ENCODE assay signal across 21 cellular contexts in genomic region chr17:51507444-51507843, GRCh38.
A peak's percentile ranks its signal among the peaks of the same experiment; 100 is the strongest.
DNase-seq lines count a peak whose midpoint lies in the region; ATAC-seq and TF ChIP-seq lines count a peak whose summit lies in the region.
"Had no signal": no experiment of that assay in that cellular context is flagged by ENCODE, and none has a peak within 500 bp of the region (broad histone marks: within the 10 kb centered on the region; RNA-seq: fewer than 3 reads in every experiment).

No MANE protein-coding gene starts in this region.

- H3K36me3 ChIP-seq in WERI-Rb-1 (no peaks in the 10 kb centered on the region), left ventricle myocardium inferior (no peaks in the 10 kb centered on the region)
- H3K36me3 ChIP-seq: SJCRH30 had no signal

- H3K27me3 ChIP-seq in WERI-Rb-1 (ENCODE audit: insufficient read depth, low read depth, severe bottlenecking) (no peaks in the 10 kb centered on the region), left ventricle myocardium inferior (ENCODE audit: low read depth) (peaks cover 46% of the 10 kb centered on the region)
- H3K27me3 ChIP-seq: SJCRH30 had no signal

- peak overlapping the region; percentile 51 for H3K27ac ChIP-seq in WERI-Rb-1
- H3K27ac ChIP-seq in left ventricle myocardium inferior (replicated peaks), result no peak overlapping the region
- H3K27ac ChIP-seq: KMS-11, SJCRH30 had no signal

- H3K4me1 ChIP-seq in left ventricle myocardium inferior, result no peaks in the 10 kb centered on the region
- H3K4me1 ChIP-seq: SJCRH30 had no signal

- TF ChIP-seq CTCF in WERI-Rb-1 (IDR thresholded peaks at IDR 0.05; ENCODE audit: low read depth, low read length) (no peak), left ventricle myocardium inferior (IDR thresholded peaks at IDR 0.05; ENCODE audit: borderline replicate concordance) (no peak)

- DNase-seq in NCI-H1694 (lab: John Stamatoyannopoulos, UW), result peak; percentile 7
- peak; percentile 68 to 86 for DNase-seq in NCI-H524 (lab: John Stamatoyannopoulos, UW)
- DNase-seq in WERI-Rb-1, result peak; percentile 63
- DNase-seq in pons (ENCODE audit: low spot score), result peak; percentile 62
- no peak for DNase-seq in left ventricle myocardium inferior
- DNase-seq in activated naive CD8-positive, alpha-beta T cell treated with anti-CD3 and anti-CD28 coated beads, Interleukin-2, amount 50 U/mL, for 24 hours, result no peak
- no peak for DNase-seq in activated naive CD4-positive, alpha-beta T cell treated with Interleukin-2 at 50 U/mL for 16 hours
- DNase-seq: Calu3; CD4-positive, alpha-beta T cell; DND-41; GDM1; GOT3; NCI-H1092; NCI-H187 treated with DMSO at 0.1 percent for 48 hours; PC-3; SJCRH30; T-helper 2 cell had no signal

- ATAC-seq in activated naive CD8-positive, alpha-beta T cell treated with anti-CD3 and anti-CD28 coated beads, Interleukin-2, amount 50 U/mL, for 24 hours, result no peak
- ATAC-seq: GM12878, HepG2, PC-3 had no signal

- no peak overlapping the region for H3K4me3 Mint-ChIP-seq in activated naive CD8-positive, alpha-beta T cell treated with anti-CD3 and anti-CD28 coated beads, Interleukin-2, amount 50 U/mL, for 24 hours
- H3K4me3 Mint-ChIP-seq: B cell; CD4-positive, alpha-beta T cell had no signal

- intact Hi-C loops in left ventricle myocardium inferior (cut with micrococcal nuclease), result no loop called here

- no peaks in the 10 kb centered on the region for H3K9me3 ChIP-seq in WERI-Rb-1 (ENCODE audit: severe bottlenecking)
- peaks cover 4% of the 10 kb centered on the region for H3K9me3 ChIP-seq in left ventricle myocardium inferior (replicated peaks)
- H3K9me3 ChIP-seq: SJCRH30 had no signal

- no peaks in the 10 kb centered on the region for H3K4me1 Mint-ChIP-seq in activated naive CD8-positive, alpha-beta T cell treated with anti-CD3 and anti-CD28 coated beads, Interleukin-2, amount 50 U/mL, for 24 hours
- H3K4me1 Mint-ChIP-seq: B cell had no signal

- peaks cover 7% of the 10 kb centered on the region for H3K27me3 Mint-ChIP-seq in activated naive CD8-positive, alpha-beta T cell treated with anti-CD3 and anti-CD28 coated beads, Interleukin-2, amount 50 U/mL, for 24 hours

- no peaks in the 10 kb centered on the region for H3K36me3 Mint-ChIP-seq in activated naive CD8-positive, alpha-beta T cell treated with anti-CD3 and anti-CD28 coated beads, Interleukin-2, amount 50 U/mL, for 24 hours (ENCODE audit: low read depth)

- no peaks in the 10 kb centered on the region for H3K9me3 Mint-ChIP-seq in activated naive CD8-positive, alpha-beta T cell treated with anti-CD3 and anti-CD28 coated beads, Interleukin-2, amount 50 U/mL, for 24 hours
- H3K9me3 Mint-ChIP-seq: CD4-positive, alpha-beta T cell had no signal

- H3K4me3 ChIP-seq in WERI-Rb-1 (ENCODE audit: low read depth, low read length) (no peak overlapping the region), left ventricle myocardium inferior (no peak overlapping the region)
- H3K4me3 ChIP-seq: GM12878, SJCRH30 had no signal

- H3K27ac Mint-ChIP-seq in activated naive CD8-positive, alpha-beta T cell treated with anti-CD3 and anti-CD28 coated beads, Interleukin-2, amount 50 U/mL, for 24 hours, result no peak overlapping the region
- H3K27ac Mint-ChIP-seq: B cell; CD4-positive, alpha-beta T cell had no signal

Comparison
In these comparisons a context has a peak if more than half of its experiments do, and no peak if none do; other contexts are left out.
1. DNase-seq: peak in NCI-H1694 (single experiment), NCI-H524 (2 of 2), WERI-Rb-1 (single experiment) and pons (single experiment); none in left ventricle myocardium inferior (single experiment), activated naive CD8-positive, alpha-beta T cell treated with anti-CD3 and anti-CD28 coated beads, Interleukin-2, amount 50 U/mL, for 24 hours (single experiment) and activated naive CD4-positive, alpha-beta T cell treated with Interleukin-2 at 50 U/mL for 16 hours (single experiment).